12 cellular contexts compared by ENCODE assay signal in the genomic region with DNA sequence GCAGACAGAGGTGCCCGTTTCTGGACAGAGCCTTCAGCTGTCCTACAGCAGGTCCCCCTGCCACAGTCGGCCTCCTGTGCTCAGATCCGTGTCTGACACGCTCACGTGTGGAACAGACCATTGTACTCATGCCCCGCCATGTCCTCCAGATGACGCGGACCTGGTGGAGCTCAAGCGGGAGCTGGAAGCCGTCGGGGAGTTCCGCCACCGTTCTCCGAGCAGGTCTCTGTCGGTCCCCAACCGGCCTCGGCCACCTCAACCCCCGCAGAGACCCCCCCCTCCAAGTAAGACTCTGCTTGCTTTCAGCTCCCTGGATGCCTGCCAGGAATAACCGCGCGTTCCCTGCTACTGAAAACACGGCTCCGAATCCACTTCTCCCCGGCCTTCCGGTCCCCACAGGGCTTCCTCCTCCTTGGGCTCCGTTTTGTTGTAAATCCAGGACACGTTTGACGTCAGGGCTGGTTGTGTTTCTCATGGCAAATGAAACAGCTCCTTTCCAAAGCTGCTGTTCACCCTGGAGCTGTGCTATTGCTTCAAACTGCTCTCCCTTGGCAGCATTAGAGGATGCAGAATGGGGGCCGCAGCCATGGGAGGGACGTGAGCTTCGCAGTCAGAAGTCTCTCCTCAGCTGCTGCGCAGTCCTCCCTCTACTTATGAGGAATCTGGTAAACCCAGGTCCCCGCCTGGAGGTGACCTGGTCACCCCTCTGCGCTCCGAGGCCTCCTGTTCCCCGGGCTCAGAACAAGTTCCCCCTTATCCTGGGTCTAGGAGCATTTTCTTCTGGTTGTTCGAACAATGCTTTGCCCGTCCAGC.
DNase-seq lines count a peak whose midpoint lies in the region; ATAC-seq and TF ChIP-seq lines count a peak whose summit lies in the region.
"Had no signal": no experiment of that assay in that cellular context is flagged by ENCODE, and none has a peak within 500 bp of the region (broad histone marks: within the 10 kb centered on the region; RNA-seq: fewer than 3 reads in every experiment).

No MANE protein-coding gene starts in this region.

- intact Hi-C loops in natural killer cell (cut with micrococcal nuclease) = no loop called here
- intact Hi-C loops in upper lobe of right lung (cut with DNase I) = no loop called here

- no peaks in the 10 kb centered on the region for H3K9me3 ChIP-seq in mononuclear cell (ENCODE audit: low read depth, low read length)
- no peaks in the 10 kb centered on the region for H3K9me3 ChIP-seq in upper lobe of right lung

- no peaks in the 10 kb centered on the region for H3K9me3 Mint-ChIP-seq in natural killer cell treated with Interleukin-12 subunit alpha and Interleukin-12 subunit beta and Interleukin-15 and Interleukin-18, amount 100 ng/mL, for 72 hours
- no peaks in the 10 kb centered on the region for H3K9me3 Mint-ChIP-seq in natural killer cell
- H3K9me3 Mint-ChIP-seq: stimulated activated effector memory CD8-positive, alpha-beta T cell treated with anti-CD3 and anti-CD28 coated beads, Interleukin-12 subunit alpha, Interleukin-12 subunit beta, amount 100 ng/mL, for 72 hours; T-cell had no signal

- ATAC-seq in natural killer cell treated with Interleukin-12 subunit alpha and Interleukin-12 subunit beta and Interleukin-15 and Interleukin-18, amount 100 ng/mL, for 72 hours = peak; percentile 15 to 29
- no peak for ATAC-seq in natural killer cell
- peak; percentile 51 for ATAC-seq in upper lobe of right lung
- ATAC-seq in GM18867 (IDR thresholded peaks at IDR 0.05; ENCODE audit: unreplicated experiment) = no peak

- H3K36me3 Mint-ChIP-seq in natural killer cell treated with Interleukin-12 subunit alpha and Interleukin-12 subunit beta and Interleukin-15 and Interleukin-18, amount 100 ng/mL, for 72 hours = no peaks in the 10 kb centered on the region
- peaks cover 30% of the 10 kb centered on the region for H3K36me3 Mint-ChIP-seq in natural killer cell

- H3K27me3 ChIP-seq in mononuclear cell (ENCODE audit: insufficient read depth, low read length) (no peaks in the 10 kb centered on the region), upper lobe of right lung (no peaks in the 10 kb centered on the region)

- DNase-seq in natural killer cell treated with Interleukin-12 subunit alpha and Interleukin-12 subunit beta and Interleukin-15 and Interleukin-18, amount 100 ng/mL, for 72 hours (ENCODE audit: low spot score) = no peak
- no peak for DNase-seq in natural killer cell
- peak; percentile 10 for DNase-seq in cerebellum (ENCODE audit: low spot score)
- no peak for DNase-seq in upper lobe of right lung
- no peak for DNase-seq in NCI-H524 (lab: John Stamatoyannopoulos, UW)
- DNase-seq in hepatic stellate cell (ENCODE audit: low spot score) = no peak
- DNase-seq: effector CD8-positive, alpha-beta T cell; T-cell had no signal

- H3K27ac Mint-ChIP-seq in natural killer cell treated with Interleukin-12 subunit alpha and Interleukin-12 subunit beta and Interleukin-15 and Interleukin-18, amount 100 ng/mL, for 72 hours = no peak overlapping the region
- H3K27ac Mint-ChIP-seq in natural killer cell = peak overlapping the region in 1 of 2 donors; percentile 49
- H3K27ac Mint-ChIP-seq: stimulated activated effector memory CD8-positive, alpha-beta T cell treated with anti-CD3 and anti-CD28 coated beads, Interleukin-12 subunit alpha, Interleukin-12 subunit beta, amount 100 ng/mL, for 72 hours; T-cell had no signal

- H3K4me3 ChIP-seq in mononuclear cell (ENCODE audit: low read length) = peak overlapping the region; percentile 27
- no peak overlapping the region for H3K4me3 ChIP-seq in upper lobe of right lung
- H3K4me3 ChIP-seq: skin epidermis had no signal

- H3K4me1 ChIP-seq in mononuclear cell (ENCODE audit: insufficient read depth, low read length) = peaks cover 31% of the 10 kb centered on the region
- no peaks in the 10 kb centered on the region for H3K4me1 ChIP-seq in upper lobe of right lung

- no peaks in the 10 kb centered on the region for H3K36me3 ChIP-seq in upper lobe of right lung

- no peak for TF ChIP-seq CTCF in natural killer cell (IDR thresholded peaks at IDR 0.05)
- TF ChIP-seq CTCF in upper lobe of right lung (IDR thresholded peaks at IDR 0.05) = no peak

- peak overlapping the region; percentile 25 for H3K27ac ChIP-seq in upper lobe of right lung

- no peak overlapping the region for H3K4me3 Mint-ChIP-seq in natural killer cell treated with Interleukin-12 subunit alpha and Interleukin-12 subunit beta and Interleukin-15 and Interleukin-18, amount 100 ng/mL, for 72 hours
- no peak overlapping the region for H3K4me3 Mint-ChIP-seq in natural killer cell
- H3K4me3 Mint-ChIP-seq: stimulated activated effector memory CD8-positive, alpha-beta T cell treated with anti-CD3 and anti-CD28 coated beads, Interleukin-12 subunit alpha, Interleukin-12 subunit beta, amount 100 ng/mL, for 72 hours had no signal

- H3K27me3 Mint-ChIP-seq in natural killer cell treated with Interleukin-12 subunit alpha and Interleukin-12 subunit beta and Interleukin-15 and Interleukin-18, amount 100 ng/mL, for 72 hours = no peaks in the 10 kb centered on the region
- H3K27me3 Mint-ChIP-seq in natural killer cell (ENCODE audit: low read depth in 2 of 2) = no peaks in the 10 kb centered on the region
- H3K27me3 Mint-ChIP-seq: T-cell had no signal

- H3K4me1 Mint-ChIP-seq in natural killer cell treated with Interleukin-12 subunit alpha and Interleukin-12 subunit beta and Interleukin-15 and Interleukin-18, amount 100 ng/mL, for 72 hours (ENCODE audit: low read depth in 2 of 2) = peaks cover 0 to 5% of the 10 kb centered on the region in 2 donors
- no peaks in the 10 kb centered on the region for H3K4me1 Mint-ChIP-seq in natural killer cell
- H3K4me1 Mint-ChIP-seq: stimulated activated effector memory CD8-positive, alpha-beta T cell treated with anti-CD3 and anti-CD28 coated beads, Interleukin-12 subunit alpha, Interleukin-12 subunit beta, amount 100 ng/mL, for 72 hours; T-cell had no signal

Comparison
In these comparisons a context has a peak if more than half of its experiments do, and no peak if none do; other contexts are left out.
1. ATAC-seq: peak in natural killer cell treated with Interleukin-12 subunit alpha and Interleukin-12 subunit beta and Interleukin-15 and Interleukin-18, amount 100 ng/mL, for 72 hours (2 of 2) and upper lobe of right lung (single experiment); none in natural killer cell (0 of 3) and GM18867 (single experiment).